In the genomic region with DNA sequence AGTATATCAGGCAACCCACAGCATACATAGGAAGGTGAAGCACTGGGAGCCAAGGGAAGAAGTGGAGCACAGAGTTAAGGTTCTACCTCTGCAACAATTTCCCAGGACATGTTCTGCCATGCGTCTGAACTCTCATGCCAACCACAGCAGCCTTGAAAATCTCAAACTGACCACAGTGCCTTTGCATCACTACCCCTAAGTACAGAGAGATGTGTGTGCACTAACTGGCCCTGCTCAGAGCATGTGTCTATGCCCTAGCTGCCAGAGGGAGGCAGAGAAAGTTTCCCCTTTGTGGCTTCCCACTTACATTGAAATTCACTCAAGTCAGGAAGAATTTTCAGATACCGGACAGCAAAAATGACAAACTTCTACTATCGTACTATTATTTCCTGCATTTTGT, we compare ENCODE assay signal across 2 cellular contexts.
TF ChIP-seq lines count a peak whose summit lies in the region.

No MANE protein-coding gene starts in this region.

TF ChIP-seq in IMR-90, 13 proteins besides CTCF, POLR2A, EP300 and RAD21 (continued from another document):
- TF ChIP-seq NFE2L2 (IDR thresholded peaks at IDR 0.05; ENCODE audit: low read depth, low read length) (no peak), BHLHE40 (IDR thresholded peaks at IDR 0.05; ENCODE audit: low read depth, low read length) (no peak), CHD1 (IDR thresholded peaks at IDR 0.05; ENCODE audit: low read depth, low read length) (no peak), ELK1 (IDR thresholded peaks at IDR 0.05; ENCODE audit: borderline replicate concordance, low read depth, low read length) (no peak), RCOR1 (IDR thresholded peaks at IDR 0.05; ENCODE audit: insufficient replicate concordance, low read length) (no peak)
- TF ChIP-seq, protein P1, sequence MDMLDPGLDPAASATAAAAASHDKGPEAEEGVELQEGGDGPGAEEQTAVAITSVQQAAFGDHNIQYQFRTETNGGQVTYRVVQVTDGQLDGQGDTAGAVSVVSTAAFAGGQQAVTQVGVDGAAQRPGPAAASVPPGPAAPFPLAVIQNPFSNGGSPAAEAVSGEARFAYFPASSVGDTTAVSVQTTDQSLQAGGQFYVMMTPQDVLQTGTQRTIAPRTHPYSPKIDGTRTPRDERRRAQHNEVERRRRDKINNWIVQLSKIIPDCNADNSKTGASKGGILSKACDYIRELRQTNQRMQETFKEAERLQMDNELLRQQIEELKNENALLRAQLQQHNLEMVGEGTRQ (IDR thresholded peaks at IDR 0.05; ENCODE audit: low read depth, low read length): no peak
TF ChIP-seq in IMR-90: peak in this region for 0.

TF ChIP-seq in SK-N-SH treated with all-trans-retinoic acid at 6 μM for 48 hours, 23 proteins besides CTCF, POLR2A, EP300 and RAD21 (continued from another document):
- no peak for TF ChIP-seq PATZ1 (CRISPR knock-in tag; IDR thresholded peaks at IDR 0.05; ENCODE audit: borderline replicate concordance)
